Comparison of ENCODE assay signal across 1 cellular context in the genomic region with DNA sequence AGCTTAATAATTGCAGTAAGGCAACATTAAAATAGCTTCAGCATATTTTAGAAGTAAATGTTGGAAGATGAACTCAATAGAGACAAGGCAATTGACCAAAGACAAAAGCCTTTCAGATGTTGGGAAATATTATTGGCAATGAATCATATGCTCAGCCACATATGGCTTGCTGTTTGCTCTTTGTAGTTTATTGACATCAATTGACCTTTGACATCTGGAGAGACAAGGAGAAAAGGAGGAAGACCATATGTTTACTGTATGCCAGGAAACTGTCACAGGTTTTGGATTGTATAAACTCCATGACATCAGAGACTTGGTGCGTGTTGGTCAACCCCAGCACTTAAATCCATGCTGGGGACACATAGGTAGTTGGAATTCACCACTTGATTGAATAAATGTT.
TF ChIP-seq lines count a peak whose summit lies in the region.

No MANE protein-coding gene starts in this region.

TF ChIP-seq in HepG2, 621 proteins besides CTCF, POLR2A, EP300 and RAD21 (continued from another document and continues in another):
- TF ChIP-seq ZNF513 (CRISPR knock-in tag; conservative IDR thresholded peaks at IDR 0.05) (no peak), ELF1 (CRISPR knock-in tag; IDR thresholded peaks at IDR 0.05) (no peak), NR1H2 (CRISPR knock-in tag; IDR thresholded peaks at IDR 0.05; ENCODE audit: borderline replicate concordance, low read depth) (no peak), REPIN1 (CRISPR knock-in tag; IDR thresholded peaks at IDR 0.05; ENCODE audit: borderline replicate concordance, low read depth) (no peak), MED8 (CRISPR knock-in tag; IDR thresholded peaks at IDR 0.05; ENCODE audit: insufficient replicate concordance) (no peak), ZNF574 (CRISPR knock-in tag; IDR thresholded peaks at IDR 0.05) (no peak), TFDP2 (CRISPR knock-in tag; IDR thresholded peaks at IDR 0.05) (no peak), TEAD3 (CRISPR knock-in tag; optimal IDR thresholded peaks at IDR 0.05; ENCODE audit: borderline replicate concordance) (no peak), NR2F6 (IDR thresholded peaks at IDR 0.05) (peak; percentile 98), NR2F6 (CRISPR knock-in tag; IDR thresholded peaks at IDR 0.05) (peak; percentile 97), MTA1 (CRISPR knock-in tag; IDR thresholded peaks at IDR 0.05; ENCODE audit: borderline replicate concordance) (no peak), KMT2B (CRISPR knock-in tag; IDR thresholded peaks at IDR 0.05) (no peak), SRY (CRISPR knock-in tag; IDR thresholded peaks at IDR 0.05) (no peak), SKIL (CRISPR knock-in tag; IDR thresholded peaks at IDR 0.05; ENCODE audit: borderline replicate concordance) (no peak), HNRNPK (IDR thresholded peaks at IDR 0.05; ENCODE audit: low read depth, low read length, poor library complexity, severe bottlenecking) (no peak), JUNB (CRISPR knock-in tag; IDR thresholded peaks at IDR 0.05; ENCODE audit: borderline replicate concordance) (no peak), KDM3A (CRISPR knock-in tag; IDR thresholded peaks at IDR 0.05; ENCODE audit: low read depth) (no peak; the same call in 1 of the 2 replicates), NFATC3 (CRISPR knock-in tag; IDR thresholded peaks at IDR 0.05) (no peak), NCOA5 (CRISPR knock-in tag; IDR thresholded peaks at IDR 0.05) (no peak), ISL2 (CRISPR knock-in tag; IDR thresholded peaks at IDR 0.05) (0 out of 2 replicates have a peak, but pooled peaks have one; percentile 22), ZNF547 (CRISPR knock-in tag; IDR thresholded peaks at IDR 0.05) (no peak), ZNF205 (CRISPR knock-in tag; IDR thresholded peaks at IDR 0.05) (peak; percentile 26; the same call in 1 of the 2 replicates), ZNF44 (CRISPR knock-in tag; IDR thresholded peaks at IDR 0.05) (no peak), RELA (CRISPR knock-in tag; IDR thresholded peaks at IDR 0.05) (no peak), HOXA7 (CRISPR knock-in tag; IDR thresholded peaks at IDR 0.05) (no peak), PPARG (CRISPR knock-in tag; conservative IDR thresholded peaks at IDR 0.05) (no peak), SMARCE1 (IDR thresholded peaks at IDR 0.05; ENCODE audit: borderline replicate concordance) (no peak), RARG (CRISPR knock-in tag; IDR thresholded peaks at IDR 0.05; ENCODE audit: low read depth) (no peak), RNF2 (conservative IDR thresholded peaks at IDR 0.05; ENCODE audit: low read depth) (no peak), ZFYVE20 (CRISPR knock-in tag; IDR thresholded peaks at IDR 0.05; ENCODE audit: borderline replicate concordance, low read depth) (no peak), IKZF4 (CRISPR knock-in tag; IDR thresholded peaks at IDR 0.05; ENCODE audit: borderline replicate concordance, low read depth, not compliant biosample characterization) (no peak), MEIS1 (CRISPR knock-in tag; IDR thresholded peaks at IDR 0.05; ENCODE audit: borderline replicate concordance) (no peak), SMAD1 (CRISPR knock-in tag; IDR thresholded peaks at IDR 0.05; ENCODE audit: borderline replicate concordance, low read depth) (no peak), ZNF431 (CRISPR knock-in tag; IDR thresholded peaks at IDR 0.05; ENCODE audit: borderline replicate concordance, low read depth) (no peak), ZNF501 (CRISPR knock-in tag; IDR thresholded peaks at IDR 0.05) (no peak), ZNF781 (CRISPR knock-in tag; IDR thresholded peaks at IDR 0.05; ENCODE audit: borderline replicate concordance, not compliant biosample characterization) (no peak), MTF2 (CRISPR knock-in tag; IDR thresholded peaks at IDR 0.05; ENCODE audit: borderline replicate concordance) (no peak), ZBTB26 (CRISPR knock-in tag; IDR thresholded peaks at IDR 0.05; ENCODE audit: borderline replicate concordance) (no peak), EZH2 (conservative IDR thresholded peaks at IDR 0.05; ENCODE audit: low read depth, low read length) (no peak), THAP8 (CRISPR knock-in tag; IDR thresholded peaks at IDR 0.05; ENCODE audit: borderline replicate concordance) (no peak), MBNL3 (CRISPR knock-in tag; conservative IDR thresholded peaks at IDR 0.05) (no peak), HHEX (CRISPR knock-in tag; IDR thresholded peaks at IDR 0.05) (0 out of 2 replicates have a peak, but pooled peaks have one; percentile 30), AGO1 (IDR thresholded peaks at IDR 0.05; ENCODE audit: low read depth, low read length, poor library complexity, severe bottlenecking) (no peak)
- TF ChIP-seq, protein P1, sequence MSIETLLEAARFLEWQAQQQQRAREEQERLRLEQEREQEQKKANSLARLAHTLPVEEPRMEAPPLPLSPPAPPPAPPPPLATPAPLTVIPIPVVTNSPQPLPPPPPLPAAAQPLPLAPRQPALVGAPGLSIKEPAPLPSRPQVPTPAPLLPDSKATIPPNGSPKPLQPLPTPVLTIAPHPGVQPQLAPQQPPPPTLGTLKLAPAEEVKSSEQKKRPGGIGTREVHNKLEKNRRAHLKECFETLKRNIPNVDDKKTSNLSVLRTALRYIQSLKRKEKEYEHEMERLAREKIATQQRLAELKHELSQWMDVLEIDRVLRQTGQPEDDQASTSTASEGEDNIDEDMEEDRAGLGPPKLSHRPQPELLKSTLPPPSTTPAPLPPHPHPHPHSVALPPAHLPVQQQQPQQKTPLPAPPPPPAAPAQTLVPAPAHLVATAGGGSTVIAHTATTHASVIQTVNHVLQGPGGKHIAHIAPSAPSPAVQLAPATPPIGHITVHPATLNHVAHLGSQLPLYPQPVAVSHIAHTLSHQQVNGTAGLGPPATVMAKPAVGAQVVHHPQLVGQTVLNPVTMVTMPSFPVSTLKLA (IDR thresholded peaks at IDR 0.05) = no peak
- TF ChIP-seq, protein P2, sequence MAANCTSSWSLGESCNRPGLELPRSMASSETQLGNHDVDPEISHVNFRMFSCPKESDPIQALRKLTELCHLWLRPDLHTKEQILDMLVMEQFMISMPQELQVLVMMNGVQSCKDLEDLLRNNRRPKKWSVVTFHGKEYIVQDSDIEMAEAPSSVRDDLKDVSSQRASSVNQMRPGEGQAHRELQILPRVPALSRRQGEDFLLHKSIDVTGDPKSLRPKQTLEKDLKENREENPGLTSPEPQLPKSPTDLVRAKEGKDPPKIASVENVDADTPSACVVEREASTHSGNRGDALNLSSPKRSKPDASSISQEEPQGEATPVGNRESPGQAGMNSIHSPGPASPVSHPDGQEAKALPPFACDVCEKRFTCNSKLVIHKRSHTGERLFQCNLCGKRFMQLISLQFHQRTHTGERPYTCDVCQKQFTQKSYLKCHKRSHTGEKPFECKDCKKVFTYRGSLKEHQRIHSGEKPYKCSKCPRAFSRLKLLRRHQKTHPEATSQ (CRISPR knock-in tag; IDR thresholded peaks at IDR 0.05; ENCODE audit: borderline replicate concordance) = no peak
- TF ChIP-seq, protein P3, sequence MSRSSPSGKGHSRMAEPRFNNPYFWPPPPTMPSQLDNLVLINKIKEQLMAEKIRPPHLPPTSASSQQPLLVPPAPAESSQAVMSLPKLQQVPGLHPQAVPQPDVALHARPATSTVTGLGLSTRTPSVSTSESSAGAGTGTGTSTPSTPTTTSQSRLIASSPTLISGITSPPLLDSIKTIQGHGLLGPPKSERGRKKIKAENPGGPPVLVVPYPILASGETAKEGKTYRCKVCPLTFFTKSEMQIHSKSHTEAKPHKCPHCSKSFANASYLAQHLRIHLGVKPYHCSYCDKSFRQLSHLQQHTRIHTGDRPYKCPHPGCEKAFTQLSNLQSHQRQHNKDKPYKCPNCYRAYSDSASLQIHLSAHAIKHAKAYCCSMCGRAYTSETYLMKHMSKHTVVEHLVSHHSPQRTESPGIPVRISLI (CRISPR knock-in tag; IDR thresholded peaks at IDR 0.05; ENCODE audit: borderline replicate concordance) = no peak
- TF ChIP-seq, protein P4, sequence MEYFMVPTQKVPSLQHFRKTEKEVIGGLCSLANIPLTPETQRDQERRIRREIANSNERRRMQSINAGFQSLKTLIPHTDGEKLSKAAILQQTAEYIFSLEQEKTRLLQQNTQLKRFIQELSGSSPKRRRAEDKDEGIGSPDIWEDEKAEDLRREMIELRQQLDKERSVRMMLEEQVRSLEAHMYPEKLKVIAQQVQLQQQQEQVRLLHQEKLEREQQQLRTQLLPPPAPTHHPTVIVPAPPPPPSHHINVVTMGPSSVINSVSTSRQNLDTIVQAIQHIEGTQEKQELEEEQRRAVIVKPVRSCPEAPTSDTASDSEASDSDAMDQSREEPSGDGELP (IDR thresholded peaks at IDR 0.05; ENCODE audit: borderline replicate concordance, low read depth) = peak; percentile 77; the same call in 1 of the 2 replicates
- TF ChIP-seq, protein P5, sequence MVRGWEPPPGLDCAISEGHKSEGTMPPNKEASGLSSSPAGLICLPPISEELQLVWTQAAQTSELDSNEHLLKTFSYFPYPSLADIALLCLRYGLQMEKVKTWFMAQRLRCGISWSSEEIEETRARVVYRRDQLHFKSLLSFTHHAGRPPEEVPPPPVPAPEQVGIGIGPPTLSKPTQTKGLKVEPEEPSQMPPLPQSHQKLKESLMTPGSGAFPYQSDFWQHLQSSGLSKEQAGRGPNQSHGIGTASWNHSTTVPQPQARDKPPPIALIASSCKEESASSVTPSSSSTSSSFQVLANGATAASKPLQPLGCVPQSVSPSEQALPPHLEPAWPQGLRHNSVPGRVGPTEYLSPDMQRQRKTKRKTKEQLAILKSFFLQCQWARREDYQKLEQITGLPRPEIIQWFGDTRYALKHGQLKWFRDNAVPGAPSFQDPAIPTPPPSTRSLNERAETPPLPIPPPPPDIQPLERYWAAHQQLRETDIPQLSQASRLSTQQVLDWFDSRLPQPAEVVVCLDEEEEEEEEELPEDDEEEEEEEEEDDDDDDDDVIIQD (CRISPR knock-in tag; IDR thresholded peaks at IDR 0.05; ENCODE audit: low read depth) = peak; percentile 84
